ENCODE assay signal across 15 cellular contexts in genomic region chr6:82959385-82959941, GRCh38.
DNase-seq lines count a peak whose midpoint lies in the region; ATAC-seq and TF ChIP-seq lines count a peak whose summit lies in the region.
"Had no signal": no experiment of that assay in that cellular context is flagged by ENCODE, and none has a peak within 500 bp of the region (broad histone marks: within the 10 kb centered on the region; RNA-seq: fewer than 3 reads in every experiment).

No MANE protein-coding gene starts in this region.

- H3K27me3 ChIP-seq in heart left ventricle = no peaks in the 10 kb centered on the region
- H3K27me3 ChIP-seq: esophagus squamous epithelium, neutrophil, upper lobe of left lung had no signal

- peaks cover 14% of the 10 kb centered on the region for H3K36me3 Mint-ChIP-seq in brain
- peaks cover 0 to 2% of the 10 kb centered on the region in 2 donors for H3K36me3 Mint-ChIP-seq in activated T-cell treated with anti-CD3 and anti-CD28 coated beads, Interleukin-2, amount 50 U/mL, for 72 hours (ENCODE audit: insufficient read depth in 2 of 2)

- H3K36me3 ChIP-seq in heart left ventricle = peaks cover 0 to 9% (median 0%) of the 10 kb centered on the region in 9 donors
- H3K36me3 ChIP-seq: neutrophil, upper lobe of left lung had no signal

- peak overlapping the region in 1 of 5 experiments; percentile 31 for H3K4me3 Mint-ChIP-seq in brain
- no peak overlapping the region for H3K4me3 Mint-ChIP-seq in activated T-cell treated with anti-CD3 and anti-CD28 coated beads, Interleukin-2, amount 50 U/mL, for 72 hours

- H3K9me3 ChIP-seq in heart left ventricle = no peaks in the 10 kb centered on the region
- H3K9me3 ChIP-seq: esophagus squamous epithelium, neutrophil, upper lobe of left lung had no signal

- peaks cover 0 to 1% (median 0%) of the 10 kb centered on the region in 12 donors for H3K4me1 ChIP-seq in heart left ventricle

- H3K27ac ChIP-seq in heart left ventricle = no peak overlapping the region
- H3K27ac ChIP-seq: esophagus squamous epithelium, neutrophil, upper lobe of left lung had no signal

- peaks cover 19% of the 10 kb centered on the region for H3K4me1 Mint-ChIP-seq in brain
- no peaks in the 10 kb centered on the region for H3K4me1 Mint-ChIP-seq in activated T-cell treated with anti-CD3 and anti-CD28 coated beads, Interleukin-2, amount 50 U/mL, for 72 hours (ENCODE audit: low read depth)

- H3K27ac Mint-ChIP-seq in brain = peak overlapping the region in 3 of 5 experiments; percentile 36 to 76 (median 53)
- H3K27ac Mint-ChIP-seq in activated T-cell treated with anti-CD3 and anti-CD28 coated beads, Interleukin-2, amount 50 U/mL, for 72 hours = no peak overlapping the region

- TF ChIP-seq CTCF in brain (conservative IDR thresholded peaks at IDR 0.05) = no peak
- TF ChIP-seq CTCF in heart left ventricle (IDR thresholded peaks at IDR 0.05) = no peak

- no peak for TF ChIP-seq POLR2A in heart left ventricle (IDR thresholded peaks at IDR 0.05)

- no peak for ATAC-seq in activated T-cell treated with anti-CD3 and anti-CD28 coated beads, Interleukin-2, amount 50 U/mL, for 72 hours (replicated peaks in 1 of 2)
- ATAC-seq in heart left ventricle (no peak), HG03571 (IDR thresholded peaks at IDR 0.05; ENCODE audit: unreplicated experiment) (no peak)

- in situ Hi-C loops in ACHN (cut with HindIII; ENCODE audit: low pct_ligation_motif_present, low pct_unique_long_range_greater_than_20kb, low sequenced_read_pairs) = no loop called here

- peak; percentile 23 for DNase-seq in ACHN
- peak; percentile 28 for DNase-seq in HT1080 (ENCODE audit: low read depth)
- DNase-seq in islet precursor cell = peak; percentile 80
- DNase-seq in HuH-7.5 (ENCODE audit: low spot score) = no peak
- DNase-seq in activated T-cell treated with anti-CD3 and anti-CD28 coated beads, Interleukin-2, amount 50 U/mL, for 72 hours = no peak
- DNase-seq in heart left ventricle = no peak
- DNase-seq: activated gamma-delta T cell treated with Interleukin-2 at 50 U/mL for 16 hours; esophagus squamous epithelium; KG1; kidney glomerular epithelial cell; stimulated activated CD4-positive, alpha-beta T cell treated with anti-CD3 and anti-CD28 coated beads, Interleukin-12 subunit alpha, Interleukin-12 subunit beta, amount 100 ng/mL, for 4 hours; upper lobe of left lung had no signal

- H3K9me3 Mint-ChIP-seq in brain = no peaks in the 10 kb centered on the region
- no peaks in the 10 kb centered on the region for H3K9me3 Mint-ChIP-seq in activated T-cell treated with anti-CD3 and anti-CD28 coated beads, Interleukin-2, amount 50 U/mL, for 72 hours

- no peak overlapping the region for H3K4me3 ChIP-seq in heart left ventricle
- H3K4me3 ChIP-seq: esophagus squamous epithelium, upper lobe of left lung had no signal

- no peaks in the 10 kb centered on the region for H3K27me3 Mint-ChIP-seq in brain
- no peaks in the 10 kb centered on the region for H3K27me3 Mint-ChIP-seq in activated T-cell treated with anti-CD3 and anti-CD28 coated beads, Interleukin-2, amount 50 U/mL, for 72 hours (ENCODE audit: low read depth)

- 73 to 86% (median 77%) methylated on average over 4 of the region's 4 CpGs for WGBS in heart left ventricle, 4 donors

- intact Hi-C loops in heart left ventricle (cut with DNase I) = no loop called here

Comparison
In these comparisons a context has a peak if more than half of its experiments do, and no peak if none do; other contexts are left out.
1. DNase-seq: peak in ACHN (single experiment), HT1080 (single experiment) and islet precursor cell (single experiment); none in HuH-7.5 (single experiment), activated T-cell treated with anti-CD3 and anti-CD28 coated beads, Interleukin-2, amount 50 U/mL, for 72 hours (0 of 2) and heart left ventricle (0 of 5).